ENCODE assay signal across 1 cellular context in genomic region chr16:23316634-23317265, GRCh38.
A peak's percentile ranks its signal among the peaks of the same experiment; 100 is the strongest.
TF ChIP-seq lines count a peak whose summit lies in the region.

No MANE protein-coding gene starts in this region.

TF ChIP-seq in HEK293, 187 proteins besides CTCF, POLR2A, EP300 and RAD21 (continued from another document):
- TF ChIP-seq ZBTB11 (tag by site-specific recombination; conservative IDR thresholded peaks at IDR 0.05; ENCODE audit: low read depth) (no peak), OVOL3 (tag by site-specific recombination; IDR thresholded peaks at IDR 0.05) (no peak), ZNF280C (tag by site-specific recombination; IDR thresholded peaks at IDR 0.05) (0 out of 2 replicates have a peak, but pooled peaks have one; percentile 51), ZNF133 (tag by site-specific recombination; IDR thresholded peaks at IDR 0.05) (peak; percentile 15; the same call in 1 of the 2 replicates), PATZ1 (tag by site-specific recombination; IDR thresholded peaks at IDR 0.05) (no peak), GLI4 (tag by site-specific recombination; IDR thresholded peaks at IDR 0.05) (0 out of 2 replicates have a peak, but pooled peaks have one; percentile 15), ZNF623 (tag by site-specific recombination; IDR thresholded peaks at IDR 0.05) (no peak), ZNF843 (tag by site-specific recombination; IDR thresholded peaks at IDR 0.05) (no peak; the same call in 1 of the 2 replicates), ZNF571 (tag by site-specific recombination; IDR thresholded peaks at IDR 0.05) (0 out of 2 replicates have a peak, but pooled peaks have one; percentile 8), ZNF514 (tag by site-specific recombination; IDR thresholded peaks at IDR 0.05) (peak; percentile 16; the same call in 1 of the 2 replicates), ZBTB7A (tag by site-specific recombination; IDR thresholded peaks at IDR 0.05; ENCODE audit: low read depth) (peak; percentile 72; the same call in 1 of the 2 replicates), ZNF837 (tag by site-specific recombination; IDR thresholded peaks at IDR 0.05) (0 out of 2 replicates have a peak, but pooled peaks have one; percentile 37), GLI2 (tag by site-specific recombination; IDR thresholded peaks at IDR 0.05; ENCODE audit: borderline replicate concordance, low read depth) (no peak), ZNF155 (tag by site-specific recombination; IDR thresholded peaks at IDR 0.05) (0 out of 2 replicates have a peak, but pooled peaks have one; percentile 19), ZSCAN16 (tag by site-specific recombination; IDR thresholded peaks at IDR 0.05) (no peak), ZSCAN5A (tag by site-specific recombination; IDR thresholded peaks at IDR 0.05) (no peak), GLIS2 (tag by site-specific recombination; IDR thresholded peaks at IDR 0.05) (no peak), ZBTB26 (tag by site-specific recombination; optimal IDR thresholded peaks at IDR 0.05) (peak; percentile 12), ZNF157 (tag by site-specific recombination; IDR thresholded peaks at IDR 0.05) (no peak), FEZF1 (tag by site-specific recombination; IDR thresholded peaks at IDR 0.05) (0 out of 2 replicates have a peak, but pooled peaks have one; percentile 11), ZNF580 (tag by site-specific recombination; IDR thresholded peaks at IDR 0.05) (peak; percentile 77; the same call in 1 of the 2 replicates), ZNF670 (tag by site-specific recombination; IDR thresholded peaks at IDR 0.05; ENCODE audit: low read depth) (peak; percentile 82; the same call in 1 of the 2 replicates), BCL11A (tag by site-specific recombination; IDR thresholded peaks at IDR 0.05; ENCODE audit: low read depth) (no peak), ZBTB1 (tag by site-specific recombination; IDR thresholded peaks at IDR 0.05) (peak; percentile 9; the same call in 1 of the 2 replicates), ZNF768 (tag by site-specific recombination; IDR thresholded peaks at IDR 0.05) (peak; percentile 97; the same call in 1 of the 2 replicates)
